In the genomic region with DNA sequence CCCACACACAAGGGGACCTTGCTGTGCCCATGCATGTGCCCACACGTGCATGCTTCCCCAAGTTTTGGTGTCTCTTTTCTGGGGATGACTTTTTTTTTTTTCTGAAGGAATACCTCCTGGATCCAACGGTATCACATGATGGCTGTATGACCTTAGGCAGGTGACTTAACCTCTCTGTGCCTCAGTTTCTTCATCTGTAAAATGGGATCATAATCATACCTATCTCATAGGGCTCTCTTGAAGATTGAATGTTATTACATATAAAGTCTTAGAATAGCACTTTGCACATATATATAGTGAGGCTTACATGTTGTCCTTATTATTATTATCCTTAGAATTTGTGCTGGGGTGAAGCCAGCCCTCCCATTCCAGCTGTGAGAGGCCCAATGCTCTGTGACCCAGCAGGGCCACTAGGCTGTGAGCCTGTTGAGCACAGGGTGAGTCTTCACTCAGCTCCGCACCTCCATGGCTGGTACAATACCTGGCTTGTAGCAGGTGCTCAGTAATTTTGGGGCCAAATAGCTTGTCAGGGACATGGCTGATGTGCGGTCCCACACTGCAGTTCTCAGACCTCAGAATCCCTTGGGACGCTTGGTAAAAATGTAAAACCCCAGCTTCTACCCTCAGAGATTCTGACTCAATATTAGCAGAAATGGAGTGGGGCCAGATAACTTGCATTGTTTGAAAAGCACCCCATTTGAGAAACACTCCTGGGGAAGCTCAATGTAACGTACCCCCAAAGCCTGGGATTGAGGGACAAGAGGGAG, we compare ENCODE assay signal across 18 cellular contexts. TPM values are rescaled to one million over a fixed set of nuclear protein-coding genes. Genes with fewer than 3 reads are reported as not detected.
DNase-seq lines count a peak whose midpoint lies in the region; ATAC-seq and TF ChIP-seq lines count a peak whose summit lies in the region.
"Had no signal": no experiment of that assay in that cellular context is flagged by ENCODE, and none has a peak within 500 bp of the region (broad histone marks: within the 10 kb centered on the region; RNA-seq: fewer than 3 reads in every experiment).

No MANE protein-coding gene starts in this region.

- TF ChIP-seq EP300 in suprapubic skin (IDR thresholded peaks at IDR 0.05) = no peak

- no peak overlapping the region for H3K9ac ChIP-seq in BLaER1

- DNase-seq in suprapubic skin (ENCODE audit: low spot score in 2 of 2) = peak in 1 of 2 donors; percentile 35
- DNase-seq in cerebellar cortex (ENCODE audit: low spot score) = no peak
- DNase-seq: DMS 273 treated with DMSO at 0.1 percent for 48 hours, GF-D8, GOT3, KG1, NCI-H1092 treated with DMSO at 0.1 percent for 48 hours had no signal

- H3K9me3 ChIP-seq in BLaER1 (no peaks in the 10 kb centered on the region), esophagus (ENCODE audit: control insufficient read depth in 2 of 2, insufficient read depth in 1 of 2, low read depth in 1 of 2, low read length in 1 of 2) (no peaks in the 10 kb centered on the region), muscle layer of duodenum (ENCODE audit: control insufficient read depth in 1 of 2, low read length in 2 of 2) (no peaks in the 10 kb centered on the region), suprapubic skin (no peaks in the 10 kb centered on the region)
- H3K9me3 ChIP-seq: Peyer's patch had no signal

- ATAC-seq in GM21825 (IDR thresholded peaks at IDR 0.05; ENCODE audit: unreplicated experiment) = no peak
- no peak for ATAC-seq in HG03469 (IDR thresholded peaks at IDR 0.05; ENCODE audit: unreplicated experiment)
- no peak for ATAC-seq in GM18907 (IDR thresholded peaks at IDR 0.05; ENCODE audit: unreplicated experiment)

- no peaks in the 10 kb centered on the region for H4K20me1 ChIP-seq in BLaER1

- H3K4me3 ChIP-seq in BLaER1 (no peak overlapping the region), esophagus (ENCODE audit: low read depth in 1 of 2, low read length in 2 of 2) (no peak overlapping the region), muscle layer of duodenum (ENCODE audit: low read depth in 1 of 2, low read length in 2 of 2) (no peak overlapping the region), suprapubic skin (no peak overlapping the region)
- H3K4me3 ChIP-seq: Peyer's patch, SK-N-MC had no signal

- TF ChIP-seq POLR2A in suprapubic skin (IDR thresholded peaks at IDR 0.05) = no peak

- TF ChIP-seq CTCF in suprapubic skin (IDR thresholded peaks at IDR 0.05) = no peak

- H3K4me2 ChIP-seq in BLaER1 = peak overlapping the region; percentile 67

- H3K27ac ChIP-seq in BLaER1 (no peak overlapping the region), esophagus (ENCODE audit: low read depth in 2 of 2, low read length in 1 of 2) (peak overlapping the region; percentile 51 to 52), muscle layer of duodenum (ENCODE audit: low read length) (peak overlapping the region; percentile 78), suprapubic skin (peak overlapping the region; percentile 59)
- H3K27ac ChIP-seq: SK-N-MC had no signal

- H3K4me1 ChIP-seq in BLaER1 (peaks cover 21% of the 10 kb centered on the region), esophagus (ENCODE audit: control insufficient read depth in 2 of 2, insufficient read depth in 2 of 2, low read length in 1 of 2) (no peaks in the 10 kb centered on the region), muscle layer of duodenum (ENCODE audit: control insufficient read depth in 1 of 2, insufficient read depth in 2 of 2, low read length in 2 of 2) (peaks cover 0 to 30% of the 10 kb centered on the region in 2 donors), suprapubic skin (peaks cover 16% of the 10 kb centered on the region)

- WGBS in esophagus, 2 donors = 79 to 81% methylated on average over 6 of the region's 6 CpGs
- WGBS in suprapubic skin = 84% methylated on average over 5 of the region's 6 CpGs

- H3K36me3 ChIP-seq in BLaER1 = no peaks in the 10 kb centered on the region
- H3K36me3 ChIP-seq in esophagus (ENCODE audit: control insufficient read depth in 2 of 2, insufficient read depth in 2 of 2, low read length in 1 of 2) = no peaks in the 10 kb centered on the region
- no peaks in the 10 kb centered on the region for H3K36me3 ChIP-seq in muscle layer of duodenum (ENCODE audit: control insufficient read depth in 1 of 2, insufficient read depth in 2 of 2, low read length in 2 of 2)
- H3K36me3 ChIP-seq in suprapubic skin = no peaks in the 10 kb centered on the region
- H3K36me3 ChIP-seq: Peyer's patch had no signal

- no peaks in the 10 kb centered on the region for H3K27me3 ChIP-seq in BLaER1
- H3K27me3 ChIP-seq in esophagus (ENCODE audit: control insufficient read depth in 1 of 2, insufficient read depth in 2 of 2, low read length in 2 of 2) = no peaks in the 10 kb centered on the region
- H3K27me3 ChIP-seq in muscle layer of duodenum (ENCODE audit: low read depth, low read length) = no peaks in the 10 kb centered on the region
- peaks cover 5% of the 10 kb centered on the region for H3K27me3 ChIP-seq in suprapubic skin
- H3K27me3 ChIP-seq: Peyer's patch had no signal

RNA-seq across cellular contexts. Expression of gene STUM, which starts 20.6 kb away (rescaled TPM):
- 1 to 10 TPM in 1 of 2 donors, under 1 TPM in 1; 0.61 to 2.1 TPM for polyA plus RNA-seq in esophagus
- total RNA-seq in suprapubic skin = 1 to 10 TPM; 1.6 to 5.9 (median 2.0) TPM
- total RNA-seq: Daoy, M059J had no signal
- polyA plus RNA-seq: CD14-positive monocyte had no signal
